In genomic region chr3:136250226-136250861, GRCh38 we compare ENCODE assay signal across 1 cellular context.
TF ChIP-seq lines count a peak whose summit lies in the region.

Gene PCCB (plus strand): TSS chr3:136250340. CDS start chr3:136250376, 36 bp downstream.

TF ChIP-seq in WTC11, 78 proteins besides CTCF, POLR2A, EP300 and RAD21 (continued from another document):
- peak; percentile 47; the same call in 1 of the 2 replicates for TF ChIP-seq ZNF281 (CRISPR knock-in tag; IDR thresholded peaks at IDR 0.05)
- peak; percentile 42; the same call in 1 of the 2 replicates for TF ChIP-seq USF2 (CRISPR knock-in tag; IDR thresholded peaks at IDR 0.05)
- TF ChIP-seq, protein P1, sequence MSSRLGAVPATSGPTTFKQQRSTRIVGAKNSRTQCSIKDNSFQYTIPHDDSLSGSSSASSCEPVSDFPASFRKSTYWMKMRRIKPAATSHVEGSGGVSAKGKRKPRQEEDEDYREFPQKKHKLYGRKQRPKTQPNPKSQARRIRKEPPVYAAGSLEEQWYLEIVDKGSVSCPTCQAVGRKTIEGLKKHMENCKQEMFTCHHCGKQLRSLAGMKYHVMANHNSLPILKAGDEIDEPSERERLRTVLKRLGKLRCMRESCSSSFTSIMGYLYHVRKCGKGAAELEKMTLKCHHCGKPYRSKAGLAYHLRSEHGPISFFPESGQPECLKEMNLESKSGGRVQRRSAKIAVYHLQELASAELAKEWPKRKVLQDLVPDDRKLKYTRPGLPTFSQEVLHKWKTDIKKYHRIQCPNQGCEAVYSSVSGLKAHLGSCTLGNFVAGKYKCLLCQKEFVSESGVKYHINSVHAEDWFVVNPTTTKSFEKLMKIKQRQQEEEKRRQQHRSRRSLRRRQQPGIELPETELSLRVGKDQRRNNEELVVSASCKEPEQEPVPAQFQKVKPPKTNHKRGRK (CRISPR knock-in tag; IDR thresholded peaks at IDR 0.05; ENCODE audit: borderline replicate concordance): no peak
- TF ChIP-seq SOX15 (CRISPR knock-in tag; IDR thresholded peaks at IDR 0.05): no peak
- no peak for TF ChIP-seq ZNF138 (CRISPR knock-in tag; conservative IDR thresholded peaks at IDR 0.05)
- TF ChIP-seq CREM (CRISPR knock-in tag; IDR thresholded peaks at IDR 0.05): peak; percentile 56
- peak; percentile 50; the same call in 1 of the 2 replicates for TF ChIP-seq ZNF416 (CRISPR knock-in tag; IDR thresholded peaks at IDR 0.05)
- no peak for TF ChIP-seq TCF7 (CRISPR knock-in tag; IDR thresholded peaks at IDR 0.05; ENCODE audit: low read depth)
- no peak for TF ChIP-seq SMAD4 (CRISPR knock-in tag; IDR thresholded peaks at IDR 0.05)
- 0 out of 2 replicates have a peak, but pooled peaks have one; percentile 63 for TF ChIP-seq TEAD4 (CRISPR knock-in tag; IDR thresholded peaks at IDR 0.05)
- 0 out of 2 replicates have a peak, but pooled peaks have one; percentile 35 for TF ChIP-seq GABPB1 (CRISPR knock-in tag; IDR thresholded peaks at IDR 0.05)
- 0 out of 2 replicates have a peak, but pooled peaks have one; percentile 79 for TF ChIP-seq KAT7 (CRISPR knock-in tag; IDR thresholded peaks at IDR 0.05; ENCODE audit: borderline replicate concordance)
- peak; percentile 68; the same call in 1 of the 2 replicates for TF ChIP-seq FOXP4 (CRISPR knock-in tag; IDR thresholded peaks at IDR 0.05)
- no peak for TF ChIP-seq ZNF121 (CRISPR knock-in tag; IDR thresholded peaks at IDR 0.05)
- TF ChIP-seq HMGA2 (CRISPR knock-in tag; IDR thresholded peaks at IDR 0.05): no peak
- no peak for TF ChIP-seq ZSCAN18 (CRISPR knock-in tag; IDR thresholded peaks at IDR 0.05)
- 0 out of 2 replicates have a peak, but pooled peaks have one; percentile 22 for TF ChIP-seq E2F5 (CRISPR knock-in tag; IDR thresholded peaks at IDR 0.05)
- no peak for TF ChIP-seq ZNF317 (CRISPR knock-in tag; IDR thresholded peaks at IDR 0.05; ENCODE audit: borderline replicate concordance, low read depth)
- TF ChIP-seq NR2C2 (CRISPR knock-in tag; IDR thresholded peaks at IDR 0.05): no peak
- 0 out of 2 replicates have a peak, but pooled peaks have one; percentile 65 for TF ChIP-seq ZNF232 (CRISPR knock-in tag; IDR thresholded peaks at IDR 0.05)
- TF ChIP-seq ATF3 (CRISPR knock-in tag; conservative IDR thresholded peaks at IDR 0.05): no peak
- no peak for TF ChIP-seq MYBL2 (CRISPR knock-in tag; IDR thresholded peaks at IDR 0.05)
- TF ChIP-seq JUN (CRISPR knock-in tag; IDR thresholded peaks at IDR 0.05): no peak
- TF ChIP-seq ETV6 (CRISPR knock-in tag; IDR thresholded peaks at IDR 0.05): peak; percentile 80; the same call in 1 of the 2 replicates
- no peak for TF ChIP-seq PRDM15 (CRISPR knock-in tag; IDR thresholded peaks at IDR 0.05)
- TF ChIP-seq ZNF671 (CRISPR knock-in tag; IDR thresholded peaks at IDR 0.05): no peak
- no peak for TF ChIP-seq ZNF425 (CRISPR knock-in tag; conservative IDR thresholded peaks at IDR 0.05)
- no peak for TF ChIP-seq ATF1 (CRISPR knock-in tag; IDR thresholded peaks at IDR 0.05)
- no peak for TF ChIP-seq ELF4 (CRISPR knock-in tag; IDR thresholded peaks at IDR 0.05; ENCODE audit: low read depth)
- no peak for TF ChIP-seq E2F4 (CRISPR knock-in tag; IDR thresholded peaks at IDR 0.05; ENCODE audit: borderline replicate concordance, low read depth)
- TF ChIP-seq, protein P2, sequence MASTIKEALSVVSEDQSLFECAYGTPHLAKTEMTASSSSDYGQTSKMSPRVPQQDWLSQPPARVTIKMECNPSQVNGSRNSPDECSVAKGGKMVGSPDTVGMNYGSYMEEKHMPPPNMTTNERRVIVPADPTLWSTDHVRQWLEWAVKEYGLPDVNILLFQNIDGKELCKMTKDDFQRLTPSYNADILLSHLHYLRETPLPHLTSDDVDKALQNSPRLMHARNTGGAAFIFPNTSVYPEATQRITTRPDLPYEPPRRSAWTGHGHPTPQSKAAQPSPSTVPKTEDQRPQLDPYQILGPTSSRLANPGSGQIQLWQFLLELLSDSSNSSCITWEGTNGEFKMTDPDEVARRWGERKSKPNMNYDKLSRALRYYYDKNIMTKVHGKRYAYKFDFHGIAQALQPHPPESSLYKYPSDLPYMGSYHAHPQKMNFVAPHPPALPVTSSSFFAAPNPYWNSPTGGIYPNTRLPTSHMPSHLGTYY (CRISPR knock-in tag; IDR thresholded peaks at IDR 0.05): no peak
- TF ChIP-seq TEAD1 (CRISPR knock-in tag; IDR thresholded peaks at IDR 0.05): peak; percentile 74
- no peak for TF ChIP-seq GRHL2 (CRISPR knock-in tag; IDR thresholded peaks at IDR 0.05; ENCODE audit: insufficient replicate concordance, severe bottlenecking)
- 0 out of 2 replicates have a peak, but pooled peaks have one; percentile 41 for TF ChIP-seq CBFB (CRISPR knock-in tag; IDR thresholded peaks at IDR 0.05; ENCODE audit: low read depth)
- no peak for TF ChIP-seq PRRX2 (CRISPR knock-in tag; IDR thresholded peaks at IDR 0.05)
- TF ChIP-seq ZNF219 (CRISPR knock-in tag; IDR thresholded peaks at IDR 0.05; ENCODE audit: borderline replicate concordance): no peak
